Comparison of ENCODE assay signal across 13 cellular contexts in the genomic region with DNA sequence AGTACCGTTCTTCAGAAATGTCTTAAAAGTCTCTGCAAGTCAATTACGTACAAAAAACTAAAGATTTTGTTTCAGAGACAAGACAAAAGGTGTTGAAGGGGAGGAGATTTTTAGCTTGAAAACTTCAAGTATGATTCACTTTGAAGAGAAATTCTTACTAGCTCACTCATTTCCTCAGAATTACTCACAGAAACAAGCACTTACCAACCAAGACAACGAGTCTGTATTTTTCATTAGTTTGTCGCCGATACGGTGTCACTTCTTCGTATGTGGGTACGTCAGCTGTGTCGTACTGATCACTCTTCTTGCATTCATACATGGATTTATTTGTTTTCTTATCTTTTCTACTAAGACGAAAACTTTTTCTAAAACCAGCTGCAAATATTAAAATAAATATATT.
DNase-seq lines count a peak whose midpoint lies in the region; ATAC-seq and TF ChIP-seq lines count a peak whose summit lies in the region.
"Had no signal": no experiment of that assay in that cellular context is flagged by ENCODE, and none has a peak within 500 bp of the region (broad histone marks: within the 10 kb centered on the region; RNA-seq: fewer than 3 reads in every experiment).

No MANE protein-coding gene starts in this region.

- intact Hi-C loops in activated T-helper 2 cell treated with anti-CD3 and anti-CD28 coated beads, Interferon-gamma antibody, Interleukin-2, Interleukin-4, amounts not matched to agents 10 μg/mL and 5 μg/mL and 100 μg/mL, durations not matched to agents 14 hours and 24 hours and 36 hours (cut with micrococcal nuclease): no loop called here
- intact Hi-C loops in dorsolateral prefrontal cortex (cut with DNase I): no loop called here

- H3K9me3 ChIP-seq in CD8-positive, alpha-beta memory T cell (ENCODE audit: low read length): no peaks in the 10 kb centered on the region

- no peak overlapping the region for H3K4me3 Mint-ChIP-seq in activated T-helper 17 cell treated with anti-CD3 and anti-CD28 coated beads, Interleukin-2, amount 50 U/mL, for 72 hours
- no peak overlapping the region for H3K4me3 Mint-ChIP-seq in CD8-positive, alpha-beta memory T cell
- no peak overlapping the region for H3K4me3 Mint-ChIP-seq in activated T-helper 2 cell treated with anti-CD3 and anti-CD28 coated beads, Interferon-gamma antibody, Interleukin-2, Interleukin-4, amounts not matched to agents 10 μg/mL and 5 μg/mL and 100 μg/mL, durations not matched to agents 14 hours and 24 hours and 36 hours (ENCODE audit: low read depth)
- H3K4me3 Mint-ChIP-seq: naive thymus-derived CD8-positive, alpha-beta T cell; T-cell had no signal

- H3K4me3 ChIP-seq in foreskin fibroblast (ENCODE audit: low read depth in 1 of 2, low read length in 2 of 2) (no peak overlapping the region), dorsolateral prefrontal cortex (no peak overlapping the region)
- H3K4me3 ChIP-seq in CD8-positive, alpha-beta memory T cell (ENCODE audit: low read length): no peak overlapping the region

- no peak overlapping the region for H3K27ac ChIP-seq in CD8-positive, alpha-beta memory T cell (ENCODE audit: low read depth, low read length)
- no peak overlapping the region for H3K27ac ChIP-seq in dorsolateral prefrontal cortex

- H3K27me3 ChIP-seq in CD8-positive, alpha-beta memory T cell (ENCODE audit: insufficient read depth, low read length, poor library complexity, severe bottlenecking): no peaks in the 10 kb centered on the region
- H3K27me3 ChIP-seq in dorsolateral prefrontal cortex: no peaks in the 10 kb centered on the region

- DNase-seq in A172 (ENCODE audit: low spot score): peak; percentile 93
- peak; percentile 21 for DNase-seq in H4 (ENCODE audit: low spot score)
- DNase-seq in foreskin fibroblast: peak; percentile 57
- no peak for DNase-seq in CD8-positive, alpha-beta memory T cell
- no peak for DNase-seq in UCSD-AML1 (lab: John Stamatoyannopoulos, UW; ENCODE audit: unreplicated experiment)
- no peak for DNase-seq in activated T-helper 2 cell treated with anti-CD3 and anti-CD28 coated beads, Interferon-gamma antibody, Interleukin-2, Interleukin-4, amounts not matched to agents 10 μg/mL and 5 μg/mL and 100 μg/mL, durations not matched to agents 14 hours and 24 hours and 36 hours (ENCODE audit: low spot score)
- DNase-seq in dorsolateral prefrontal cortex: no peak
- DNase-seq: C1 segment of cervical spinal cord; naive thymus-derived CD8-positive, alpha-beta T cell; NCI-H2029; stimulated activated CD8-positive, alpha-beta memory T cell treated with anti-CD3 and anti-CD28 coated beads, Interleukin-4, amount 100 ng/mL, for 48 hours; T-cell had no signal

- H3K36me3 Mint-ChIP-seq in activated T-helper 17 cell treated with anti-CD3 and anti-CD28 coated beads, Interleukin-2, amount 50 U/mL, for 72 hours (ENCODE audit: low read depth): peaks cover 44% of the 10 kb centered on the region
- H3K36me3 Mint-ChIP-seq in CD8-positive, alpha-beta memory T cell: peaks cover 39 to 59% (median 46%) of the 10 kb centered on the region in 3 donors
- peaks cover 13% of the 10 kb centered on the region for H3K36me3 Mint-ChIP-seq in activated T-helper 2 cell treated with anti-CD3 and anti-CD28 coated beads, Interferon-gamma antibody, Interleukin-2, Interleukin-4, amounts not matched to agents 10 μg/mL and 5 μg/mL and 100 μg/mL, durations not matched to agents 14 hours and 24 hours and 36 hours (ENCODE audit: low read depth)

- H3K36me3 ChIP-seq in CD8-positive, alpha-beta memory T cell (ENCODE audit: insufficient read depth, low read length): peaks cover 14% of the 10 kb centered on the region

- no peaks in the 10 kb centered on the region for H3K4me1 ChIP-seq in CD8-positive, alpha-beta memory T cell (ENCODE audit: insufficient read depth, low read length)

- H3K9me3 Mint-ChIP-seq in activated T-helper 17 cell treated with anti-CD3 and anti-CD28 coated beads, Interleukin-2, amount 50 U/mL, for 72 hours: no peaks in the 10 kb centered on the region
- H3K9me3 Mint-ChIP-seq in CD8-positive, alpha-beta memory T cell: peaks cover 0 to 6% (median 0%) of the 10 kb centered on the region in 5 donors
- peaks cover 7% of the 10 kb centered on the region for H3K9me3 Mint-ChIP-seq in activated T-helper 2 cell treated with anti-CD3 and anti-CD28 coated beads, Interferon-gamma antibody, Interleukin-2, Interleukin-4, amounts not matched to agents 10 μg/mL and 5 μg/mL and 100 μg/mL, durations not matched to agents 14 hours and 24 hours and 36 hours

- TF ChIP-seq CTCF in foreskin fibroblast (IDR thresholded peaks at IDR 0.05; ENCODE audit: low read depth, low read length) (no peak), dorsolateral prefrontal cortex (IDR thresholded peaks at IDR 0.05 in 54 of 56, conservative IDR thresholded peaks at IDR 0.05 in 2 of 56; ENCODE audit: low read depth in 1 of 56, partially characterized antibody in 56 of 56) (no peak)

- CTCF ChIA-PET in CD8-positive, alpha-beta memory T cell (lab: Charles Lee): no interaction called here

- no peaks in the 10 kb centered on the region for H3K27me3 Mint-ChIP-seq in activated T-helper 17 cell treated with anti-CD3 and anti-CD28 coated beads, Interleukin-2, amount 50 U/mL, for 72 hours
- H3K27me3 Mint-ChIP-seq in CD8-positive, alpha-beta memory T cell: no peaks in the 10 kb centered on the region
- H3K27me3 Mint-ChIP-seq in activated T-helper 2 cell treated with anti-CD3 and anti-CD28 coated beads, Interferon-gamma antibody, Interleukin-2, Interleukin-4, amounts not matched to agents 10 μg/mL and 5 μg/mL and 100 μg/mL, durations not matched to agents 14 hours and 24 hours and 36 hours (ENCODE audit: low read depth): no peaks in the 10 kb centered on the region
- H3K27me3 Mint-ChIP-seq: naive thymus-derived CD8-positive, alpha-beta T cell; T-cell had no signal

- H3K4me1 Mint-ChIP-seq in activated T-helper 17 cell treated with anti-CD3 and anti-CD28 coated beads, Interleukin-2, amount 50 U/mL, for 72 hours: peaks cover 6% of the 10 kb centered on the region
- H3K4me1 Mint-ChIP-seq in CD8-positive, alpha-beta memory T cell: no peaks in the 10 kb centered on the region
- peaks cover 3% of the 10 kb centered on the region for H3K4me1 Mint-ChIP-seq in activated T-helper 2 cell treated with anti-CD3 and anti-CD28 coated beads, Interferon-gamma antibody, Interleukin-2, Interleukin-4, amounts not matched to agents 10 μg/mL and 5 μg/mL and 100 μg/mL, durations not matched to agents 14 hours and 24 hours and 36 hours (ENCODE audit: low read depth)
- H3K4me1 Mint-ChIP-seq: T-cell had no signal

- no peak overlapping the region for H3K27ac Mint-ChIP-seq in activated T-helper 17 cell treated with anti-CD3 and anti-CD28 coated beads, Interleukin-2, amount 50 U/mL, for 72 hours
- no peak overlapping the region for H3K27ac Mint-ChIP-seq in CD8-positive, alpha-beta memory T cell
- no peak overlapping the region for H3K27ac Mint-ChIP-seq in activated T-helper 2 cell treated with anti-CD3 and anti-CD28 coated beads, Interferon-gamma antibody, Interleukin-2, Interleukin-4, amounts not matched to agents 10 μg/mL and 5 μg/mL and 100 μg/mL, durations not matched to agents 14 hours and 24 hours and 36 hours
- H3K27ac Mint-ChIP-seq: T-cell had no signal

- peak; percentile 19 for ATAC-seq in activated T-helper 17 cell treated with anti-CD3 and anti-CD28 coated beads, Interleukin-2, amount 50 U/mL, for 72 hours (replicated peaks)
- ATAC-seq: naive thymus-derived CD8-positive, alpha-beta T cell; T-cell had no signal

- POLR2A ChIA-PET in CD8-positive, alpha-beta memory T cell (lab: Charles Lee): no interaction called here

Comparison
In these comparisons a context has a peak if more than half of its experiments do, and no peak if none do; other contexts are left out.
1. DNase-seq: peak in A172 (single experiment), H4 (single experiment) and foreskin fibroblast (2 of 2); none in CD8-positive, alpha-beta memory T cell (0 of 5), UCSD-AML1 (single experiment), activated T-helper 2 cell treated with anti-CD3 and anti-CD28 coated beads, Interferon-gamma antibody, Interleukin-2, Interleukin-4, amounts not matched to agents 10 μg/mL and 5 μg/mL and 100 μg/mL, durations not matched to agents 14 hours and 24 hours and 36 hours (single experiment) and dorsolateral prefrontal cortex (0 of 10).